In the genomic region with DNA sequence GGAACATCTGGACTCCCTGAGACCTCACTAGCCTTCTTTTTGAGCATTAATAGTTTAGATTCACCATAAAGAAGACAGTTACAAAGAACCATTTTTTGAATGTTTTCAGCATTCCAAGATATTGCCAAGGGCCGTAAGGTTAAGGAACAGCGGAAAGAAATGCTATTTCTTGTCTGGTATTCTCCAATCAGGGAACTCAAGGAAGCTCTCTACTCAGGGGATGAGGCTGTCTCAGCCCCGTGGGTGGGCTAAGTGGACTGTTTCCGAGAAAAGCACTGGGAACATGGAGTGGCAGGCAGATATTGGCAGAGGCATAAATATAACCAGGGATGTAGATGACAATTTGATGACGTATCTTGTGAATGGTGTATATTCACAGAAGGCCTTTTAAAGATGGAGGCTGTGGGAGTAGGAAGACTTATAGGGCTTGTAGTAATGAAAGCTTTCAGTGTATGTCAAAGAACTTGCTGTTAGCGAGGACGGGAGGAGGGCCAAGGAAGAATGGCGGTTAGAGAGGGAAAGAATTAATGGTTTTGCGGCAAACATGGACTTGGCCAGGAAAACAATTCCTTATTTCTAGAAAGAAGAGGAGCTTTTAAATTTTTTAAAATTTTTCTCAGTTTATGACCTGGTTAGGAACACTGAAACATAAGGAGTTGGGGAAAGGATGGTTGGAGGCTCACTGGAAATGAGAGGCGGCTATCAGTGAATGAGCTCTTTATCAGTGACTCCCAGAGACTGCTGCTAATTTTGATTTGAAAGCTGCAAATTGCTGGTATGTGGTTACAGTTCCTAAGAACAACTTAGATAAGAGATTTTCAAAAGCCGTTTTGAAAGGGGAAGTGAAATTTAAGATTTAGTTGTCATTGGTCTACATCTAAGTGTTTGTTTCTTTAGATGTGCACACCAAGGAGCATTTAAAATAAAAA, we compare ENCODE assay signal across 1 cellular context.
A peak's percentile ranks its signal among the peaks of the same experiment; 100 is the strongest.
TF ChIP-seq lines count a peak whose summit lies in the region.

No MANE protein-coding gene starts in this region.

TF ChIP-seq in liver, 16 proteins besides CTCF, POLR2A, EP300 and RAD21 (continued from another document):
- TF ChIP-seq, protein P1, sequence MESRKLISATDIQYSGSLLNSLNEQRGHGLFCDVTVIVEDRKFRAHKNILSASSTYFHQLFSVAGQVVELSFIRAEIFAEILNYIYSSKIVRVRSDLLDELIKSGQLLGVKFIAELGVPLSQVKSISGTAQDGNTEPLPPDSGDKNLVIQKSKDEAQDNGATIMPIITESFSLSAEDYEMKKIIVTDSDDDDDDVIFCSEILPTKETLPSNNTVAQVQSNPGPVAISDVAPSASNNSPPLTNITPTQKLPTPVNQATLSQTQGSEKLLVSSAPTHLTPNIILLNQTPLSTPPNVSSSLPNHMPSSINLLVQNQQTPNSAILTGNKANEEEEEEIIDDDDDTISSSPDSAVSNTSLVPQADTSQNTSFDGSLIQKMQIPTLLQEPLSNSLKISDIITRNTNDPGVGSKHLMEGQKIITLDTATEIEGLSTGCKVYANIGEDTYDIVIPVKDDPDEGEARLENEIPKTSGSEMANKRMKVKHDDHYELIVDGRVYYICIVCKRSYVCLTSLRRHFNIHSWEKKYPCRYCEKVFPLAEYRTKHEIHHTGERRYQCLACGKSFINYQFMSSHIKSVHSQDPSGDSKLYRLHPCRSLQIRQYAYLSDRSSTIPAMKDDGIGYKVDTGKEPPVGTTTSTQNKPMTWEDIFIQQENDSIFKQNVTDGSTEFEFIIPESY (IDR thresholded peaks at IDR 0.05): no peak
- no peak for TF ChIP-seq TAF1 (conservative IDR thresholded peaks at IDR 0.05)
- TF ChIP-seq EGR1 (IDR thresholded peaks at IDR 0.05; ENCODE audit: low read depth in 2 of 2): no peak
- peak; percentile 51 for TF ChIP-seq SP1 (IDR thresholded peaks at IDR 0.05)
- TF ChIP-seq RXRA (IDR thresholded peaks at IDR 0.05): peak in 1 of 2 donors; percentile 29
- no peak for TF ChIP-seq FOXA2 (IDR thresholded peaks at IDR 0.05)
- TF ChIP-seq, protein P2, sequence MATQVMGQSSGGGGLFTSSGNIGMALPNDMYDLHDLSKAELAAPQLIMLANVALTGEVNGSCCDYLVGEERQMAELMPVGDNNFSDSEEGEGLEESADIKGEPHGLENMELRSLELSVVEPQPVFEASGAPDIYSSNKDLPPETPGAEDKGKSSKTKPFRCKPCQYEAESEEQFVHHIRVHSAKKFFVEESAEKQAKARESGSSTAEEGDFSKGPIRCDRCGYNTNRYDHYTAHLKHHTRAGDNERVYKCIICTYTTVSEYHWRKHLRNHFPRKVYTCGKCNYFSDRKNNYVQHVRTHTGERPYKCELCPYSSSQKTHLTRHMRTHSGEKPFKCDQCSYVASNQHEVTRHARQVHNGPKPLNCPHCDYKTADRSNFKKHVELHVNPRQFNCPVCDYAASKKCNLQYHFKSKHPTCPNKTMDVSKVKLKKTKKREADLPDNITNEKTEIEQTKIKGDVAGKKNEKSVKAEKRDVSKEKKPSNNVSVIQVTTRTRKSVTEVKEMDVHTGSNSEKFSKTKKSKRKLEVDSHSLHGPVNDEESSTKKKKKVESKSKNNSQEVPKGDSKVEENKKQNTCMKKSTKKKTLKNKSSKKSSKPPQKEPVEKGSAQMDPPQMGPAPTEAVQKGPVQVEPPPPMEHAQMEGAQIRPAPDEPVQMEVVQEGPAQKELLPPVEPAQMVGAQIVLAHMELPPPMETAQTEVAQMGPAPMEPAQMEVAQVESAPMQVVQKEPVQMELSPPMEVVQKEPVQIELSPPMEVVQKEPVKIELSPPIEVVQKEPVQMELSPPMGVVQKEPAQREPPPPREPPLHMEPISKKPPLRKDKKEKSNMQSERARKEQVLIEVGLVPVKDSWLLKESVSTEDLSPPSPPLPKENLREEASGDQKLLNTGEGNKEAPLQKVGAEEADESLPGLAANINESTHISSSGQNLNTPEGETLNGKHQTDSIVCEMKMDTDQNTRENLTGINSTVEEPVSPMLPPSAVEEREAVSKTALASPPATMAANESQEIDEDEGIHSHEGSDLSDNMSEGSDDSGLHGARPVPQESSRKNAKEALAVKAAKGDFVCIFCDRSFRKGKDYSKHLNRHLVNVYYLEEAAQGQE (IDR thresholded peaks at IDR 0.05): no peak
- TF ChIP-seq HNF4A (conservative IDR thresholded peaks at IDR 0.05): no peak
- peak; percentile 97 for TF ChIP-seq NR2F2 (IDR thresholded peaks at IDR 0.05)
